ENCODE assay signal across 23 cellular contexts in the genomic region with DNA sequence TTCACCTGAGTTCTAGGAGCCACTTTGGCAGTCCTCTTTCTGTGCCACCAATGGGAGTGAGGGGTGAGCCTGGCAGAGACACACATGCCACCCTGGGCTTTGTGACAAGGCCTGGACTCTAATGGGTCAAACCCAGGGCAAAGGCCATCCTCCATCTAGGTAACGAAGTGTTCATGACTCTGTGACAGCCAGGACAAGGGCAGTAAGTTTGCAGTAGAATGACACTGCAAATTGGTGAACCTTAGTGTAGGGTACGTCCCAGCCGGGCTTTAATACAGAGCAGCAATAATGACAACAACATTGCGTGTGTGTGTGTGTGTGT. TPM values are rescaled to one million over a fixed set of nuclear protein-coding genes. Genes with fewer than 3 reads are reported as not detected.
DNase-seq lines count a peak whose midpoint lies in the region; ATAC-seq, FAIRE-seq and TF ChIP-seq lines count a peak whose summit lies in the region.
"Had no signal": no experiment of that assay in that cellular context is flagged by ENCODE, and none has a peak within 500 bp of the region (broad histone marks: within the 10 kb centered on the region; RNA-seq: fewer than 3 reads in every experiment).

No MANE protein-coding gene starts in this region.

- DNase-seq in Peyer's patch: peak in 2 of 3 donors; percentile 59 to 69
- DNase-seq in HepG2 (ENCODE audit: low spot score): no peak
- DNase-seq in nephron progenitor cell: no peak
- DNase-seq in SW480 (ENCODE audit: low spot score): no peak
- no peak for DNase-seq in DMS79 (lab: John Stamatoyannopoulos, UW)
- no peak for DNase-seq in KG1 (lab: John Stamatoyannopoulos, UW)
- no peak for DNase-seq in UCSD-AML1 (lab: John Stamatoyannopoulos, UW; ENCODE audit: unreplicated experiment)
- DNase-seq: ACHN; Caco-2; CD4-positive, alpha-beta memory T cell; GDM1; MG63; NCI-H1436; NCI-H2029; NCI-H226; NCI-H524; NCI-H774; SJCRH30 had no signal

- TF ChIP-seq POLR2A in Peyer's patch (IDR thresholded peaks at IDR 0.05) (no peak), HepG2 (IDR thresholded peaks at IDR 0.05; ENCODE audit: insufficient read depth in 1 of 2, low read depth in 2 of 2, low read length in 2 of 2) (no peak)

- no peak overlapping the region for H3K9ac ChIP-seq in HepG2 (ENCODE audit: insufficient read depth, low read depth, low read length)
- H3K9ac ChIP-seq: BLaER1 treated with 17β-estradiol and CSF1 and Interleukin-3, amounts not matched to agents 10 nM and 100 nM had no signal

- no peak for FAIRE-seq in HepG2 (lab: Jason Lieb, UNC)
- FAIRE-seq: GM18507, H1 had no signal

- no peak overlapping the region for H3K4me3 ChIP-seq in Peyer's patch
- H3K4me3 ChIP-seq in HepG2 (replicated peaks in 1 of 3; ENCODE audit: insufficient read depth in 1 of 3, low read depth in 2 of 3, low read length in 3 of 3): no peak overlapping the region
- H3K4me3 ChIP-seq: BLaER1 treated with 17β-estradiol and CSF1 and Interleukin-3, amounts not matched to agents 10 nM and 100 nM; MG63; SJCRH30 had no signal

- H3K36me3 Mint-ChIP-seq in nephron progenitor cell (ENCODE audit: low read depth): no peaks in the 10 kb centered on the region
- H3K36me3 Mint-ChIP-seq: CD4-positive, alpha-beta memory T cell had no signal

- CTCF ChIA-PET in HepG2 (lab: Yijun Ruan, JAX; ENCODE audit: low intra/inter-chr PET ratio, low total read pairs): no interaction called here

- WGBS in HepG2 (ENCODE audit: low lambda C conversion rate): 24% methylated on average over 4 of the region's 4 CpGs

- in situ Hi-C loops in HepG2 (cut with HindIII; ENCODE audit: extremely low pct_ligation_motif_present, low pct_unique_long_range_greater_than_20kb): no loop called here

- H3K9me3 Mint-ChIP-seq in nephron progenitor cell: no peaks in the 10 kb centered on the region
- H3K9me3 Mint-ChIP-seq: CD4-positive, alpha-beta memory T cell had no signal

- H3K4me2 ChIP-seq in HepG2 (ENCODE audit: low read depth, low read length): peak overlapping the region; percentile 2; the same call in 1 of the 2 replicates
- H3K4me2 ChIP-seq: BLaER1 treated with 17β-estradiol and CSF1 and Interleukin-3, amounts not matched to agents 10 nM and 100 nM had no signal

- TF ChIP-seq EP300 in HepG2 (IDR thresholded peaks at IDR 0.05; ENCODE audit: low read depth in 2 of 2, low read length in 2 of 2) (no peak), HepG2 (CRISPR knock-in tag; IDR thresholded peaks at IDR 0.05; ENCODE audit: borderline replicate concordance) (no peak)

- no peaks in the 10 kb centered on the region for H3K4me1 Mint-ChIP-seq in nephron progenitor cell
- H3K4me1 Mint-ChIP-seq: CD4-positive, alpha-beta memory T cell had no signal

- H3K4me1 ChIP-seq in Peyer's patch (peaks cover 0 to 8% (median 0%) of the 10 kb centered on the region in 4 donors), HepG2 (ENCODE audit: insufficient read depth, low read length) (peaks cover 23% of the 10 kb centered on the region)
- H3K4me1 ChIP-seq: BLaER1 treated with 17β-estradiol and CSF1 and Interleukin-3, amounts not matched to agents 10 nM and 100 nM; SJCRH30 had no signal

- TF ChIP-seq CTCF in Peyer's patch (IDR thresholded peaks at IDR 0.05) (no peak), HepG2 (CRISPR knock-in tag; IDR thresholded peaks at IDR 0.05) (no peak), nephron progenitor cell (IDR thresholded peaks at IDR 0.05) (no peak)

- H3K27me3 ChIP-seq in Peyer's patch: no peaks in the 10 kb centered on the region
- H3K27me3 ChIP-seq in HepG2 (ENCODE audit: control insufficient read depth in 1 of 2, insufficient read depth in 2 of 2, low read length in 2 of 2): 0 out of 5 replicates have a peak, but pooled peaks cover 0 to 5% of the 10 kb centered on the region in 2 experiments
- H3K27me3 ChIP-seq: BLaER1 treated with 17β-estradiol and CSF1 and Interleukin-3, amounts not matched to agents 10 nM and 100 nM; MG63; SJCRH30 had no signal

- BruUV-seq in HepG2 (replicated peaks; lab: Mats Ljungman, UMichigan): no TSS peak

- peaks cover 9% of the 10 kb centered on the region for H3K27me3 Mint-ChIP-seq in nephron progenitor cell (ENCODE audit: low read depth, poor library complexity)

- POLR2A ChIA-PET in HepG2 (lab: Yijun Ruan, JAX): no interaction called here

- intact Hi-C loops in HepG2 (cut with micrococcal nuclease; ENCODE audit: unreplicated experiment): no loop called here

- H4K20me1 ChIP-seq in HepG2 (ENCODE audit: insufficient read depth, low read length): no peaks in the 10 kb centered on the region
- H4K20me1 ChIP-seq: BLaER1 treated with 17β-estradiol and CSF1 and Interleukin-3, amounts not matched to agents 10 nM and 100 nM had no signal

- no peaks in the 10 kb centered on the region for H3K36me3 ChIP-seq in Peyer's patch
- H3K36me3 ChIP-seq in HepG2 (replicated peaks in 1 of 2; ENCODE audit: control insufficient read depth in 1 of 2, insufficient read depth in 2 of 2, low read length in 2 of 2): no peaks in the 10 kb centered on the region
- H3K36me3 ChIP-seq: BLaER1 treated with 17β-estradiol and CSF1 and Interleukin-3, amounts not matched to agents 10 nM and 100 nM; MG63; SJCRH30 had no signal

- no peak for TF ChIP-seq RAD21 in HepG2 (CRISPR knock-in tag; IDR thresholded peaks at IDR 0.05)

- peak; percentile 53 for ATAC-seq in HepG2
- ATAC-seq: HCT116, Panc1 had no signal

- H3K27ac Mint-ChIP-seq in nephron progenitor cell: peak overlapping the region; percentile 78
- H3K27ac Mint-ChIP-seq: CD4-positive, alpha-beta memory T cell had no signal

- H3K9me3 ChIP-seq in Peyer's patch (no peaks in the 10 kb centered on the region), HepG2 (ENCODE audit: low read length) (no peaks in the 10 kb centered on the region)
- H3K9me3 ChIP-seq: BLaER1 treated with 17β-estradiol and CSF1 and Interleukin-3, amounts not matched to agents 10 nM and 100 nM; Caco-2; MG63; SJCRH30 had no signal

- no peak overlapping the region for H2AFZ ChIP-seq in HepG2 (ENCODE audit: low read length)

- no peak overlapping the region for H3K4me3 Mint-ChIP-seq in nephron progenitor cell
- H3K4me3 Mint-ChIP-seq: CD4-positive, alpha-beta memory T cell had no signal

- H3K27ac ChIP-seq in Peyer's patch (peak overlapping the region in 3 of 4 donors; percentile 23 to 67 (median 56)), HepG2 (ENCODE audit: extremely low read length, insufficient read depth, low read length) (no peak overlapping the region)
- H3K27ac ChIP-seq: BLaER1 treated with 17β-estradiol and CSF1 and Interleukin-3, amounts not matched to agents 10 nM and 100 nM; SJCRH30 had no signal

- no peaks in the 10 kb centered on the region for H3K79me2 ChIP-seq in HepG2 (ENCODE audit: insufficient read depth, low read length)

TF ChIP-seq in HepG2, 621 proteins besides CTCF, POLR2A, EP300 and RAD21:
- TF ChIP-seq ZNF207 (IDR thresholded peaks at IDR 0.05; ENCODE audit: borderline replicate concordance): no peak
- peak; percentile 30; the same call in 1 of the 2 replicates for TF ChIP-seq NFE2L2 (IDR thresholded peaks at IDR 0.05; ENCODE audit: low read length)

RNA-seq across cellular contexts. Expression of gene PAPSS2, which starts 43.3 kb away (rescaled TPM):
- 100 to 1,000 TPM in 3 of 4 donors, 10 to 100 TPM in 1; 28.1 to 166 (median 146) TPM for total RNA-seq in Peyer's patch
- total RNA-seq in HepG2 (2016; rRNA removed; fragmentation: Illumina TruSeq; extraction: Trizol): 0.11 and 0.17 TPM in 2 replicates
- not detected in 2 replicates for total RNA-seq in HepG2 (2016; cell fraction: cytosol; rRNA removed; fragmentation: Illumina TruSeq; extraction: Trizol; ENCODE audit: low read depth)
- total RNA-seq in HepG2 (2016; cell fraction: insoluble cytoplasmic fraction; rRNA removed; fragmentation: Illumina TruSeq; extraction: Trizol): 0.13 and 0.58 TPM in 2 replicates
- 0.09 and 0.17 TPM in 2 replicates for total RNA-seq in HepG2 (2016; cell fraction: membrane; rRNA removed; fragmentation: Illumina TruSeq; extraction: Trizol)
- total RNA-seq in HepG2 (2016; cell fraction: nucleus; rRNA removed; fragmentation: Illumina TruSeq; extraction: Trizol): 0.09 TPM in 2 replicates
- 0.12 and 0.21 TPM in 2 replicates for polyA plus RNA-seq in HepG2 (2011; rRNA removed)
- 0.11 and 0.22 TPM in 2 replicates for polyA plus RNA-seq in HepG2 (2011; cell fraction: cytosol; rRNA removed)
- 0.11 and 0.14 TPM in 2 replicates for polyA plus RNA-seq in HepG2 (2011; cell fraction: nucleus; rRNA removed)
- 0.17 and 0.24 TPM in 2 replicates for polyA plus RNA-seq in HepG2 (2012)
- polyA plus RNA-seq in HepG2 (2016; cell fraction: cytosol; fragmentation: Illumina TruSeq; extraction: Trizol; ENCODE audit: low read depth): 0.09 and 0.28 TPM in 2 replicates
- polyA plus RNA-seq in HepG2 (2016; cell fraction: insoluble cytoplasmic fraction; fragmentation: Illumina TruSeq; extraction: Trizol; ENCODE audit: low read depth): 0.20 and 0.27 TPM in 2 replicates
- 0.09 and 0.24 TPM in 2 replicates for polyA plus RNA-seq in HepG2 (2016; cell fraction: membrane; fragmentation: Illumina TruSeq; extraction: Trizol; ENCODE audit: low read depth)
- 0.19 and 0.27 TPM in 2 replicates for polyA plus RNA-seq in HepG2 (2016; cell fraction: nucleus; fragmentation: Illumina TruSeq; extraction: Trizol; ENCODE audit: insufficient read depth, low read depth)
- polyA minus RNA-seq in HepG2 (2011; rRNA and poly(A)+ RNA removed; ENCODE audit: low replicate concordance): 6.3 TPM in 1 of 2 replicates, not detected in the other
- 0.10 and 2.5 TPM in 2 replicates for polyA minus RNA-seq in HepG2 (2011; cell fraction: cytosol; rRNA and poly(A)+ RNA removed)
- 0.13 and 0.25 TPM in 2 replicates for polyA minus RNA-seq in HepG2 (2011; cell fraction: nucleus; rRNA and poly(A)+ RNA removed)

Comparison
In these comparisons a context has a peak if more than half of its experiments do, and no peak if none do; other contexts are left out.
1. DNase-seq: peak in Peyer's patch (2 of 3); none in HepG2 (single experiment), nephron progenitor cell (single experiment), SW480 (single experiment), DMS79 (single experiment), KG1 (single experiment) and UCSD-AML1 (single experiment).
2. RNA of gene PAPSS2, which starts 43.3 kb away (total RNA-seq): 28.1 to 166 TPM in Peyer's patch; 0.09 to 0.58 TPM in HepG2; every median in the first group is over 10 times any median in the second.